In genomic region chr5:178318382-178318781, GRCh38 we compare ENCODE assay signal across 15 cellular contexts.
A peak's percentile ranks its signal among the peaks of the same experiment; 100 is the strongest.
DNase-seq lines count a peak whose midpoint lies in the region; ATAC-seq and TF ChIP-seq lines count a peak whose summit lies in the region.
"Had no signal": no experiment of that assay in that cellular context is flagged by ENCODE, and none has a peak within 500 bp of the region (broad histone marks: within the 10 kb centered on the region; RNA-seq: fewer than 3 reads in every experiment).

No MANE protein-coding gene starts in this region.

- H2AFZ ChIP-seq in neuronal stem cell (ENCODE audit: low read length), result no peak overlapping the region

- H3K79me1 ChIP-seq in neuronal stem cell (ENCODE audit: low read depth, low read length), result no peaks in the 10 kb centered on the region

- H3K9ac ChIP-seq in endodermal cell (ENCODE audit: extremely low read depth, low read length, poor library complexity, severe bottlenecking) (no peak overlapping the region), neuronal stem cell (ENCODE audit: low read depth, low read length, poor library complexity) (peak overlapping the region; percentile 53)
- H3K9ac ChIP-seq: BLaER1 had no signal

- no peak overlapping the region for H3K27ac Mint-ChIP-seq in endodermal cell
- H3K27ac Mint-ChIP-seq: CD4-positive, CD25-positive, alpha-beta regulatory T cell; HFFc6 had no signal

- H3K9me3 ChIP-seq in heart left ventricle (no peaks in the 10 kb centered on the region), endodermal cell (ENCODE audit: control insufficient read depth, low read length) (no peaks in the 10 kb centered on the region), neuronal stem cell (replicated peaks in 1 of 2; ENCODE audit: control insufficient read depth in 2 of 2, insufficient read depth in 1 of 2, low read depth in 1 of 2, low read length in 2 of 2) (peaks cover 0 to 4% of the 10 kb centered on the region in 2 donors), thyroid gland (no peaks in the 10 kb centered on the region)

- no peaks in the 10 kb centered on the region for H3K36me3 Mint-ChIP-seq in endodermal cell (ENCODE audit: low read depth)
- H3K36me3 Mint-ChIP-seq: CD4-positive, CD25-positive, alpha-beta regulatory T cell had no signal

- no peak overlapping the region for H3K23ac ChIP-seq in neuronal stem cell (ENCODE audit: low read depth, low read length, poor library complexity)

- TF ChIP-seq POLR2A in heart left ventricle (IDR thresholded peaks at IDR 0.05) (no peak), thyroid gland (IDR thresholded peaks at IDR 0.05) (no peak)

- no peak overlapping the region for H4K91ac ChIP-seq in neuronal stem cell (ENCODE audit: low read depth, low read length, poor library complexity)

- no peak overlapping the region for H2BK5ac ChIP-seq in neuronal stem cell (ENCODE audit: low read length)

- H3K4ac ChIP-seq in neuronal stem cell (ENCODE audit: low read length), result no peak overlapping the region

- H3K27me3 ChIP-seq in heart left ventricle (no peaks in the 10 kb centered on the region), endodermal cell (ENCODE audit: control insufficient read depth, insufficient read depth, low read length, poor library complexity, severe bottlenecking) (no peaks in the 10 kb centered on the region), neuronal stem cell (ENCODE audit: control insufficient read depth in 3 of 3, insufficient read depth in 3 of 3, low read depth in 1 of 3, low read length in 3 of 3) (no peaks in the 10 kb centered on the region), thyroid gland (no peaks in the 10 kb centered on the region)
- H3K27me3 ChIP-seq: BLaER1 had no signal

- no peaks in the 10 kb centered on the region for H3K4me1 Mint-ChIP-seq in endodermal cell
- H3K4me1 Mint-ChIP-seq: CD4-positive, CD25-positive, alpha-beta regulatory T cell had no signal

- H2BK120ac ChIP-seq in neuronal stem cell (ENCODE audit: low read depth, low read length), result no peak overlapping the region

- H2AK5ac ChIP-seq in neuronal stem cell (ENCODE audit: low read depth, low read length), result peak overlapping the region; percentile 32

- no peaks in the 10 kb centered on the region for H3K4me1 ChIP-seq in heart left ventricle
- no peaks in the 10 kb centered on the region for H3K4me1 ChIP-seq in endodermal cell (ENCODE audit: control insufficient read depth, insufficient read depth, low read length)
- peaks cover 0 to 1% of the 10 kb centered on the region in 2 donors for H3K4me1 ChIP-seq in neuronal stem cell (ENCODE audit: control insufficient read depth in 2 of 2, insufficient read depth in 1 of 2, low read depth in 1 of 2, low read length in 2 of 2)
- peaks cover 20 to 33% of the 10 kb centered on the region in 2 donors for H3K4me1 ChIP-seq in thyroid gland

- H3K4me3 ChIP-seq in heart left ventricle (no peak overlapping the region), endodermal cell (ENCODE audit: low read length) (no peak overlapping the region), neuronal stem cell (ENCODE audit: low read length in 2 of 2) (no peak overlapping the region), thyroid gland (replicated peaks in 1 of 3) (no peak overlapping the region)
- H3K4me3 ChIP-seq: BLaER1 had no signal

- WGBS in heart left ventricle, 4 donors, result 93 to 96% (median 94%) methylated on average over 17 of the region's 17 CpGs
- WGBS in endodermal cell (ENCODE audit: insufficient coverage in 1 of 2, insufficient read length in 1 of 2), 2 experiments, result 94 to 95% methylated on average over 6 to 17 of the region's 17 CpGs
- WGBS in neuronal stem cell (ENCODE audit: extremely low coverage in 2 of 2, insufficient read length in 2 of 2, insufficient replicate concordance in 1 of 2), 2 donors, result no CpG with 5 or more reads among the region's 17 CpGs
- WGBS in thyroid gland, 2 donors, result 95 to 96% methylated on average over 17 of the region's 17 CpGs

- no peak overlapping the region for H3K14ac ChIP-seq in neuronal stem cell (ENCODE audit: low read length)

- H3K18ac ChIP-seq in neuronal stem cell (ENCODE audit: low read length), result no peak overlapping the region

- H3K27me3 Mint-ChIP-seq in endodermal cell (ENCODE audit: insufficient read depth), result no peaks in the 10 kb centered on the region

- TF ChIP-seq CTCF in heart left ventricle (IDR thresholded peaks at IDR 0.05) (no peak), endodermal cell (conservative IDR thresholded peaks at IDR 0.05) (no peak), thyroid gland (IDR thresholded peaks at IDR 0.05) (no peak)

- no peak overlapping the region for H2BK15ac ChIP-seq in neuronal stem cell (ENCODE audit: low read length)

- intact Hi-C loops in Right ventricle myocardium superior (cut with DNase I), result no loop called here
- intact Hi-C loops in heart left ventricle (cut with DNase I), result no loop called here
- intact Hi-C loops in thyroid gland (cut with DNase I), result no loop called here

- H4K8ac ChIP-seq in neuronal stem cell (ENCODE audit: low read depth, low read length), result no peak overlapping the region

- ATAC-seq in Right ventricle myocardium superior (ENCODE audit: poor library complexity) (no peak), heart left ventricle (no peak), HG02798 (IDR thresholded peaks at IDR 0.05; ENCODE audit: poor library complexity, unreplicated experiment) (no peak)

- H3K36me3 ChIP-seq in heart left ventricle, result no peaks in the 10 kb centered on the region
- H3K36me3 ChIP-seq in endodermal cell (ENCODE audit: control insufficient read depth, insufficient read depth, low read length), result no peaks in the 10 kb centered on the region
- H3K36me3 ChIP-seq in neuronal stem cell (replicated peaks in 1 of 2; ENCODE audit: control insufficient read depth in 2 of 2, insufficient read depth in 2 of 2, low read length in 2 of 2), result no peaks in the 10 kb centered on the region
- H3K36me3 ChIP-seq in thyroid gland, result no peaks in the 10 kb centered on the region
- H3K36me3 ChIP-seq: BLaER1 had no signal

- H3K4me2 ChIP-seq in neuronal stem cell (ENCODE audit: insufficient read depth, low read length, poor library complexity, severe bottlenecking), result no peak overlapping the region
- H3K4me2 ChIP-seq: BLaER1 had no signal

- no peak overlapping the region for H3K4me3 Mint-ChIP-seq in endodermal cell
- H3K4me3 Mint-ChIP-seq: CD4-positive, CD25-positive, alpha-beta regulatory T cell; HFFc6 had no signal

- H3K27ac ChIP-seq in heart left ventricle (no peak overlapping the region), endodermal cell (ENCODE audit: low read depth, low read length) (no peak overlapping the region), neuronal stem cell (replicated peaks; ENCODE audit: low read length) (no peak overlapping the region), thyroid gland (peak overlapping the region; percentile 64 to 76 (median 65))
- H3K27ac ChIP-seq: BLaER1 had no signal

- no peaks in the 10 kb centered on the region for H3K9me3 Mint-ChIP-seq in endodermal cell

- DNase-seq in Right ventricle myocardium superior (peak; percentile 26), heart left ventricle (no peak), endodermal cell (peak; percentile 22), neuronal stem cell (ENCODE audit: low spot score) (no peak), thyroid gland (peak in 1 of 2 donors; percentile 2), glomerular visceral epithelial cell (ENCODE audit: extremely low spot score) (no peak), midbrain (lab: John Stamatoyannopoulos, UW) (no peak)
- DNase-seq: 8988T; AML-193; CD4-positive, CD25-positive, alpha-beta regulatory T cell; DMS 273 treated with DMSO at 0.1 percent for 48 hours; HCEC 1CT; HFFc6 had no signal

- H2BK12ac ChIP-seq in neuronal stem cell (ENCODE audit: low read length), result no peak overlapping the region

Comparison
In these comparisons a context has a peak if more than half of its experiments do, and no peak if none do; other contexts are left out.
1. DNase-seq: peak in Right ventricle myocardium superior (single experiment) and endodermal cell (single experiment); none in heart left ventricle (0 of 5), neuronal stem cell (single experiment), glomerular visceral epithelial cell (single experiment) and midbrain (single experiment).
2. H3K27ac ChIP-seq: peak in thyroid gland (3 of 3); none in heart left ventricle (0 of 12), endodermal cell (single experiment) and neuronal stem cell (single experiment).